Comparison of ENCODE assay signal across 27 cellular contexts in genomic region chr6:135658916-135659315, GRCh38.
"Had no signal": no experiment of that assay in that cellular context is flagged by ENCODE, and none has a peak within 500 bp of the region (broad histone marks: within the 10 kb centered on the region; RNA-seq: fewer than 3 reads in every experiment).

No MANE protein-coding gene starts in this region.

- H3K4me1 Mint-ChIP-seq: immature natural killer cell, mesothelial cell of epicardium had no signal

- H3K4me3 Mint-ChIP-seq: immature natural killer cell; mesothelial cell of epicardium; natural killer cell treated with Interleukin-12 subunit alpha and Interleukin-12 subunit beta and Interleukin-15 and Interleukin-18, amount 100 ng/mL, for 72 hours; stimulated activated naive B cell treated with anti-CD40 and anti-IgM and Interleukin-4, amounts not matched to agents 10 μg/mL and 1 μg/mL and 100 μg/mL, for 72 hours had no signal

- H3K36me3 Mint-ChIP-seq: immature natural killer cell; natural killer cell treated with Interleukin-12 subunit alpha and Interleukin-12 subunit beta and Interleukin-15 and Interleukin-18, amount 100 ng/mL, for 72 hours had no signal

- H3K27ac Mint-ChIP-seq: immature natural killer cell; mesothelial cell of epicardium; naive thymus-derived CD4-positive, alpha-beta T cell; natural killer cell treated with Interleukin-12 subunit alpha and Interleukin-12 subunit beta and Interleukin-15 and Interleukin-18, amount 100 ng/mL, for 72 hours; stimulated activated naive B cell treated with anti-CD40 and anti-IgM and Interleukin-4, amounts not matched to agents 10 μg/mL and 1 μg/mL and 100 μg/mL, for 72 hours had no signal

- ATAC-seq: left colon; left lung; lower lobe of right lung; naive thymus-derived CD4-positive, alpha-beta T cell; natural killer cell treated with Interleukin-12 subunit alpha and Interleukin-12 subunit beta and Interleukin-15 and Interleukin-18, amount 100 ng/mL, for 72 hours; pancreas; right cardiac atrium; sciatic nerve; stimulated activated naive CD8-positive, alpha-beta T cell treated with anti-CD3 and anti-CD28 coated beads, Interleukin-15, Interleukin-2, amounts not matched to agents 100 U/mL and 50 U/mL, for 24 hours had no signal

- DNase-seq: hippocampal formation; immature natural killer cell; kidney; left colon; left lung; lower lobe of right lung; mammary epithelial cell; mesendoderm; naive thymus-derived CD4-positive, alpha-beta T cell; pancreas; posterior cingulate gyrus; retina; right cardiac atrium; stimulated activated CD4-positive, alpha-beta T cell treated with anti-CD3 and anti-CD28 coated beads, Interleukin-12 subunit alpha, Interleukin-12 subunit beta, amount 100 ng/mL, for 4 hours; stimulated activated CD4-positive, alpha-beta T cell treated with anti-CD3 and anti-CD28 coated beads, Interleukin-15, amount 100 ng/mL, for 24 hours; stimulated activated CD4-positive, alpha-beta T cell treated with anti-CD3 and anti-CD28 coated beads, Interleukin-2, amount 100 ng/mL, for 24 hours; stimulated activated CD4-positive, alpha-beta T cell treated with anti-CD3 and anti-CD28 coated beads, Interleukin-4, amount 100 ng/mL, for 1 hour; stimulated activated naive B cell treated with anti-CD40 and anti-IgM and Interleukin-4, amounts not matched to agents 10 μg/mL and 1 μg/mL and 100 μg/mL, for 72 hours; stimulated activated naive CD8-positive, alpha-beta T cell treated with anti-CD3 and anti-CD28 coated beads, Interleukin-15, Interleukin-2, amounts not matched to agents 100 U/mL and 50 U/mL, for 24 hours; stomach; testis; thyroid gland; transverse colon; upper lobe of left lung had no signal
